ENCODE assay signal across 17 cellular contexts in the genomic region with DNA sequence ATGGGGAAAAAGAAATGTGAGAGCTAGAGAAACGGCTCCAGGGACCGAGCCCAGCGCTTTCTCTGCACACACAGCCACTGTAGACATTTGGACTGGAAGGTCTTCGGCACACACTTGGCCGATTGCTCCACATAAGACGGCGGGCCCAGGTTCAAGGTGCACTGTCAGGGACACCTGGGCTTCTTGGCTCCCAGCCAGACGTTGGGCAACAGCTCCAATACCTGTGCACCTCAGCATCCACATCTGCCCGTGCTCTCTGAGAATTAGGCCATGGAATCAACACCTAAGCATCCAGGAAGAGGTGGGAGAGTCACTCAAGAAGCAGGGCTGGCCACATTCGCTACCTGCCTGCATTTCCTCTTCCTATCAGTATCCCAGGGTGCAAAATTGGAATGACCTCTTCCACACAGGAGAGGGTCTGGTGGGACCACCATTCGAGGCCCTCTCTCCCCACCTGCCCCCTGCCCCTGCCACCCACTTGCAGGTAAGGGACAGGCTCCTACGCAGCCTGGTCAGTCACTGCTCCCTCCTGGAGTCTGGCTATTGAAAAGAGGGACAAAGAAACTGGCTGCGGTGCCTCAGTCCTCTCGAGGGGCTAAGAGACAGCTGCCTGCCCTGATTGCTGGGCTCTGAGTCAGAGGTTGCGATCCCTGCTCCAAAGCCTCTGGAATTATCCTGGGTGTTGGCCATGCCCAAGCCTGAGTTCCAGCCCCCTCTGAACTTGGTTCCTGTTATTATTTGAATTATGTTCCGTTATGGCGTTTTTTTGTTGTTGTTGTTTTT. TPM values are rescaled to one million over a fixed set of nuclear protein-coding genes. Genes with fewer than 3 reads are reported as not detected.
DNase-seq lines count a peak whose midpoint lies in the region; ATAC-seq, FAIRE-seq and TF ChIP-seq lines count a peak whose summit lies in the region.
"Had no signal": no experiment of that assay in that cellular context is flagged by ENCODE, and none has a peak within 500 bp of the region (broad histone marks: within the 10 kb centered on the region; RNA-seq: fewer than 3 reads in every experiment).

No MANE protein-coding gene starts in this region.

- H3K79me1 ChIP-seq in H1 (ENCODE audit: low read depth, low read length) = no peaks in the 10 kb centered on the region

- no peaks in the 10 kb centered on the region for H3K9me3 Mint-ChIP-seq in Calu3 (ENCODE audit: low read depth, unreplicated experiment)
- H3K9me3 Mint-ChIP-seq in activated CD4-positive, alpha-beta T cell treated with anti-CD3 and anti-CD28 coated beads, Interleukin-2, amount 10 ng/mL, durations not matched to agents 24 days and 14 days = no peaks in the 10 kb centered on the region
- H3K9me3 Mint-ChIP-seq: activated naive CD8-positive, alpha-beta T cell treated with anti-CD3 and anti-CD28 coated beads, Interleukin-2, amount 10 ng/mL, durations not matched to agents 7 days and 5 days; dendritic cell treated with granulocyte-macrophage colony-stimulating factor and Interleukin-4, amounts not matched to agents 40 ng/mL and 50 ng/mL, for 4 days; stimulated activated naive CD8-positive, alpha-beta T cell treated with anti-CD3 and anti-CD28 coated beads, Interleukin-15, Interleukin-2, amounts not matched to agents 100 ng/mL and 50 ng/mL, for 24 hours had no signal

- H4K91ac ChIP-seq in H1 (replicated peaks; ENCODE audit: insufficient read length, low read length) = no peak overlapping the region

- H2BK15ac ChIP-seq in H1 (ENCODE audit: low read length) = 0 out of 2 replicates have a peak overlapping the region, but pooled peaks have one; percentile 29

- no peaks in the 10 kb centered on the region for H3K27me3 ChIP-seq in MG63
- H3K27me3 ChIP-seq in H1 (replicated peaks in 1 of 4; ENCODE audit: control insufficient read depth in 3 of 4, extremely low read depth in 1 of 4, insufficient read depth in 3 of 4, low read length in 3 of 4) = no peaks in the 10 kb centered on the region
- no peaks in the 10 kb centered on the region for H3K27me3 ChIP-seq in osteoblast (ENCODE audit: insufficient read depth, low read length)
- H3K27me3 ChIP-seq: ovary had no signal

- no peak overlapping the region for H3K4me3 Mint-ChIP-seq in Calu3 (ENCODE audit: low read depth, unreplicated experiment)
- no peak overlapping the region for H3K4me3 Mint-ChIP-seq in activated CD4-positive, alpha-beta T cell treated with anti-CD3 and anti-CD28 coated beads, Interleukin-2, amount 10 ng/mL, durations not matched to agents 24 days and 14 days
- H3K4me3 Mint-ChIP-seq: activated naive CD8-positive, alpha-beta T cell treated with anti-CD3 and anti-CD28 coated beads, Interleukin-2, amount 10 ng/mL, durations not matched to agents 7 days and 5 days; CD4-positive, CD25-positive, alpha-beta regulatory T cell; dendritic cell treated with granulocyte-macrophage colony-stimulating factor and Interleukin-4, amounts not matched to agents 40 ng/mL and 50 ng/mL, for 4 days; stimulated activated naive CD8-positive, alpha-beta T cell treated with anti-CD3 and anti-CD28 coated beads, Interleukin-15, Interleukin-2, amounts not matched to agents 100 ng/mL and 50 ng/mL, for 24 hours had no signal

- ATAC-seq in GM19455 (IDR thresholded peaks at IDR 0.05; ENCODE audit: unreplicated experiment) = no peak
- ATAC-seq: Panc1 had no signal

- intact Hi-C loops in Calu3 (cut with micrococcal nuclease; ENCODE audit: unreplicated experiment) = no loop called here
- intact Hi-C loops in activated CD4-positive, alpha-beta T cell treated with anti-CD3 and anti-CD28 coated beads, Interleukin-2, amount 10 ng/mL, durations not matched to agents 24 days and 14 days (cut with micrococcal nuclease) = no loop called here

- no peak overlapping the region for H3K9ac ChIP-seq in H1 (replicated peaks in 1 of 4; ENCODE audit: extremely low read depth in 1 of 4, low read depth in 3 of 4, low read length in 3 of 4)

- H4K20me1 ChIP-seq in H1 (replicated peaks in 1 of 2; ENCODE audit: control insufficient read depth in 1 of 2, insufficient read depth in 2 of 2, low read length in 2 of 2) (no peaks in the 10 kb centered on the region), osteoblast (ENCODE audit: insufficient read depth, low read length) (no peaks in the 10 kb centered on the region)

- no peak overlapping the region for H3K4me2 ChIP-seq in H1 (ENCODE audit: insufficient read depth in 1 of 2, low read depth in 2 of 2, low read length in 2 of 2)
- H3K4me2 ChIP-seq in osteoblast (ENCODE audit: insufficient read depth, low read length) = peak overlapping the region; percentile 39

- TF ChIP-seq EP300 in H1 (IDR thresholded peaks at IDR 0.05; ENCODE audit: borderline replicate concordance in 1 of 2, low read depth in 2 of 2, low read length in 2 of 2) = no peak

- CTCF ChIA-PET in Calu3 (lab: Charles Lee) = interaction anchor here (0.6 to 0.7 kb wide), 2 partner anchors 55 to 1304 kb away, joined by 3 to 8 read pairs; no protein-coding TSS in a partner anchor
- CTCF ChIA-PET in H1 (lab: Charles Lee; ENCODE audit: partially characterized antibody) = interaction anchor here (0.5 to 13.3 kb wide), 7 partner anchors 11 to 322 kb away, joined by 3 to 118 read pairs (median 4); no protein-coding TSS in a partner anchor

- no peak overlapping the region for H3K14ac ChIP-seq in H1 (ENCODE audit: insufficient read length)

- no peak overlapping the region for H3K4me3 ChIP-seq in MG63
- no peak overlapping the region for H3K4me3 ChIP-seq in H1 (ENCODE audit: extremely low read depth in 1 of 4, insufficient read depth in 2 of 4, low read depth in 3 of 4, low read length in 4 of 4)
- H3K4me3 ChIP-seq in osteoblast (ENCODE audit: insufficient read depth, low read length) = no peak overlapping the region
- H3K4me3 ChIP-seq: ovary had no signal

- no TSS peak for BruUV-seq in Calu3 (replicated peaks; lab: Mats Ljungman, UMichigan)

- peaks cover 7% of the 10 kb centered on the region for H3K36me3 Mint-ChIP-seq in Calu3 (ENCODE audit: insufficient read depth, unreplicated experiment)
- H3K36me3 Mint-ChIP-seq in activated CD4-positive, alpha-beta T cell treated with anti-CD3 and anti-CD28 coated beads, Interleukin-2, amount 10 ng/mL, durations not matched to agents 24 days and 14 days (ENCODE audit: low read depth) = no peaks in the 10 kb centered on the region
- H3K36me3 Mint-ChIP-seq: activated naive CD8-positive, alpha-beta T cell treated with anti-CD3 and anti-CD28 coated beads, Interleukin-2, amount 10 ng/mL, durations not matched to agents 7 days and 5 days; CD4-positive, CD25-positive, alpha-beta regulatory T cell had no signal

- POLR2A ChIA-PET in H1 (lab: Charles Lee; ENCODE audit: partially characterized antibody) = no interaction called here

- H2BK120ac ChIP-seq in H1 (replicated peaks; ENCODE audit: low read depth, low read length) = no peak overlapping the region

- H3K4ac ChIP-seq in H1 (replicated peaks; ENCODE audit: insufficient read length, low read depth, low read length) = no peak overlapping the region

- H3K36me3 ChIP-seq in MG63 (no peaks in the 10 kb centered on the region), H1 (ENCODE audit: control insufficient read depth in 2 of 4, insufficient read depth in 4 of 4, low read length in 3 of 4) (no peaks in the 10 kb centered on the region), osteoblast (ENCODE audit: insufficient read depth, low read length) (no peaks in the 10 kb centered on the region)
- H3K36me3 ChIP-seq: ovary had no signal

- H3K4me1 Mint-ChIP-seq in Calu3 (ENCODE audit: low read depth, unreplicated experiment) = peaks cover 43% of the 10 kb centered on the region
- peaks cover 24% of the 10 kb centered on the region for H3K4me1 Mint-ChIP-seq in activated CD4-positive, alpha-beta T cell treated with anti-CD3 and anti-CD28 coated beads, Interleukin-2, amount 10 ng/mL, durations not matched to agents 24 days and 14 days

- no peak overlapping the region for H3K56ac ChIP-seq in H1 (replicated peaks; ENCODE audit: insufficient read length, low read depth, low read length)

- H3K4me1 ChIP-seq in H1 (replicated peaks in 1 of 4; ENCODE audit: control insufficient read depth in 3 of 4, insufficient read depth in 4 of 4, low read length in 3 of 4) (peaks cover 0 to 4% (median 1%) of the 10 kb centered on the region in 4 experiments; a peak in 4 of 7 replicates), osteoblast (ENCODE audit: insufficient read depth, low read length) (peaks cover 43% of the 10 kb centered on the region)

- H2BK12ac ChIP-seq in H1 (ENCODE audit: low read depth, low read length) = no peak overlapping the region

- no peak overlapping the region for H2BK5ac ChIP-seq in H1 (ENCODE audit: low read depth, low read length)

- WGBS in H1 (ENCODE audit: extremely low coverage in 1 of 2, insufficient coverage in 1 of 2, insufficient read length in 1 of 2, insufficient replicate concordance in 2 of 2, low coverage in 1 of 2, low lambda C conversion rate in 2 of 2, missing lambda C conversion rate in 1 of 2), 2 experiments = 88% methylated on average over 17 of the region's 17 CpGs; no CpG with 5 or more reads in 1 of the 2 experiments

- no peak overlapping the region for H3K18ac ChIP-seq in H1 (ENCODE audit: extremely low read depth, low read length)

- H2BK20ac ChIP-seq in H1 (ENCODE audit: low read length) = no peak overlapping the region

- TF ChIP-seq CTCF in Calu3 (IDR thresholded peaks at IDR 0.05; ENCODE audit: unreplicated experiment) (no peak), H1 (IDR thresholded peaks at IDR 0.05; ENCODE audit: control extremely low read depth in 1 of 3, insufficient read depth in 1 of 3, low read depth in 1 of 3, low read length in 3 of 3) (no peak), osteoblast (IDR thresholded peaks at IDR 0.05; ENCODE audit: extremely low read depth, low read depth, low read length) (no peak)

- no peak for TF ChIP-seq RAD21 in H1 (IDR thresholded peaks at IDR 0.05 in 1 of 2, conservative IDR thresholded peaks at IDR 0.05 in 1 of 2; ENCODE audit: low read depth in 2 of 2, low read length in 2 of 2)

- H3K9me3 ChIP-seq in MG63 = peaks cover 6% of the 10 kb centered on the region; the same call in 1 of the 2 replicates
- no peaks in the 10 kb centered on the region for H3K9me3 ChIP-seq in H1 (ENCODE audit: insufficient read depth in 2 of 2, low read depth in 1 of 2, low read length in 1 of 2)
- H3K9me3 ChIP-seq in osteoblast (ENCODE audit: low read depth, low read length) = no peaks in the 10 kb centered on the region
- H3K9me3 ChIP-seq: ovary had no signal

- DNase-seq in Calu3 (peak; percentile 28), MG63 (peak; percentile 82), H1 (ENCODE audit: low read depth in 1 of 2, low spot score in 2 of 2) (no peak), osteoblast (ENCODE audit: insufficient read length, low spot score, missing footprints) (peak; percentile 95), UCSD-AML1 (lab: John Stamatoyannopoulos, UW; ENCODE audit: unreplicated experiment) (no peak), medulla oblongata (ENCODE audit: extremely low spot score) (no peak)
- DNase-seq in activated CD4-positive, alpha-beta T cell treated with anti-CD3 and anti-CD28 coated beads, Interleukin-2, amount 10 ng/mL, durations not matched to agents 24 days and 14 days = no peak
- DNase-seq: activated naive CD8-positive, alpha-beta T cell treated with anti-CD3 and anti-CD28 coated beads, Interleukin-2, amount 10 ng/mL, durations not matched to agents 7 days and 5 days; CD4-positive, CD25-positive, alpha-beta regulatory T cell; NCI-H187 treated with DMSO at 0.1 percent for 48 hours; stimulated activated CD4-positive, alpha-beta T cell treated with anti-CD3 and anti-CD28 coated beads, Interleukin-4, amount 100 ng/mL, for 4 hours had no signal

- H2AK5ac ChIP-seq in H1 (ENCODE audit: low read depth, low read length) = no peak overlapping the region

- H3K23me2 ChIP-seq in H1 (ENCODE audit: low read depth, low read length) = no peaks in the 10 kb centered on the region

- no peak for FAIRE-seq in H1 (lab: Jason Lieb, UNC)
- FAIRE-seq: TTC549 had no signal

- H3K79me2 ChIP-seq in H1 (ENCODE audit: control insufficient read depth in 1 of 2, insufficient read depth in 2 of 2, low read length in 2 of 2) (no peaks in the 10 kb centered on the region), osteoblast (ENCODE audit: insufficient read depth, low read length) (no peaks in the 10 kb centered on the region)

- no peak overlapping the region for H3K23ac ChIP-seq in H1 (ENCODE audit: insufficient read length)

- H3K27ac Mint-ChIP-seq in Calu3 (ENCODE audit: unreplicated experiment) = no peak overlapping the region
- no peak overlapping the region for H3K27ac Mint-ChIP-seq in activated CD4-positive, alpha-beta T cell treated with anti-CD3 and anti-CD28 coated beads, Interleukin-2, amount 10 ng/mL, durations not matched to agents 24 days and 14 days
- H3K27ac Mint-ChIP-seq: activated naive CD8-positive, alpha-beta T cell treated with anti-CD3 and anti-CD28 coated beads, Interleukin-2, amount 10 ng/mL, durations not matched to agents 7 days and 5 days; CD4-positive, CD25-positive, alpha-beta regulatory T cell; stimulated activated naive CD8-positive, alpha-beta T cell treated with anti-CD3 and anti-CD28 coated beads, Interleukin-15, Interleukin-2, amounts not matched to agents 100 ng/mL and 50 ng/mL, for 24 hours had no signal

- no peak for TF ChIP-seq POLR2A in H1 (IDR thresholded peaks at IDR 0.05; ENCODE audit: control extremely low read depth in 1 of 2, low read depth in 2 of 2, low read length in 2 of 2)

- H3K27ac ChIP-seq in H1 (ENCODE audit: low read depth, low read length) (no peak overlapping the region), osteoblast (ENCODE audit: low read depth, low read length) (no peak overlapping the region)
- H3K27ac ChIP-seq: ovary had no signal

- no peak overlapping the region for H2AFZ ChIP-seq in H1 (ENCODE audit: low read length)
- no peak overlapping the region for H2AFZ ChIP-seq in osteoblast (ENCODE audit: low read length)

- H4K8ac ChIP-seq in H1 (ENCODE audit: extremely low read depth, insufficient read depth, low read length) = no peak overlapping the region

- no peak overlapping the region for H4K5ac ChIP-seq in H1 (ENCODE audit: insufficient read length, low read depth, low read length)

- no peaks in the 10 kb centered on the region for H3K27me3 Mint-ChIP-seq in Calu3 (ENCODE audit: unreplicated experiment)
- peaks cover 13% of the 10 kb centered on the region for H3K27me3 Mint-ChIP-seq in activated CD4-positive, alpha-beta T cell treated with anti-CD3 and anti-CD28 coated beads, Interleukin-2, amount 10 ng/mL, durations not matched to agents 24 days and 14 days

RNA-seq across cellular contexts. Expression of a gene that starts 40.1 kb away (rescaled TPM):
- total RNA-seq in Calu3 (2022) (17.8 and 23.0 TPM in 2 replicates), osteoblast (36.5 and 41.3 TPM in 2 replicates)
- total RNA-seq in MG63 (2014; rRNA removed; shearing (Covaris generic); ENCODE audit: low replicate concordance) = 27.0 and 71.1 TPM in 2 replicates
- 25.2 and 25.8 TPM in 2 replicates for total RNA-seq in H1 (2021; fragmentation: NEBNext Ultra II Directional; extraction: Animal tissue kit (Norgen Biotek cat#: 25700))
- polyA plus RNA-seq in H1 (2011; rRNA removed) = 5.4 and 6.6 TPM in 2 replicates
- 7.3 TPM for polyA plus RNA-seq in H1 (2011; cell fraction: cytosol; rRNA removed)
- 7.4 TPM for polyA plus RNA-seq in H1 (2011; cell fraction: nucleus; rRNA removed)
- polyA plus RNA-seq in H1 (2012, experiment 1 of 2) = 6.8 to 12.0 TPM (median 7.8 TPM) in 4 replicates
- polyA plus RNA-seq in H1 (2012, experiment 2 of 2) = 1.3 TPM
- 17.6 TPM for polyA plus RNA-seq in H1 (2013, experiment 1 of 2)
- 16.8 TPM for polyA plus RNA-seq in H1 (2013, experiment 2 of 2)
- polyA minus RNA-seq in H1 (2011; rRNA and poly(A)+ RNA removed) = 20.7 and 22.7 TPM in 2 replicates
- 10.9 TPM for polyA minus RNA-seq in H1 (2011; cell fraction: cytosol; rRNA and poly(A)+ RNA removed)
- polyA minus RNA-seq in H1 (2011; cell fraction: nucleus; rRNA and poly(A)+ RNA removed) = 47.1 TPM
- total RNA-seq in activated CD4-positive, alpha-beta T cell treated with anti-CD3 and anti-CD28 coated beads, Interleukin-2, amount 10 ng/mL, durations not matched to agents 24 days and 14 days = 21.9 and 22.7 TPM in 2 replicates

Comparison
In these comparisons a context has a peak if more than half of its experiments do, and no peak if none do; other contexts are left out.
1. DNase-seq: peak in Calu3 (single experiment), MG63 (single experiment) and osteoblast (single experiment); none in H1 (0 of 2), UCSD-AML1 (single experiment), activated CD4-positive, alpha-beta T cell treated with anti-CD3 and anti-CD28 coated beads, Interleukin-2, amount 10 ng/mL, durations not matched to agents 24 days and 14 days (single experiment) and medulla oblongata (single experiment).